In the genomic region with DNA sequence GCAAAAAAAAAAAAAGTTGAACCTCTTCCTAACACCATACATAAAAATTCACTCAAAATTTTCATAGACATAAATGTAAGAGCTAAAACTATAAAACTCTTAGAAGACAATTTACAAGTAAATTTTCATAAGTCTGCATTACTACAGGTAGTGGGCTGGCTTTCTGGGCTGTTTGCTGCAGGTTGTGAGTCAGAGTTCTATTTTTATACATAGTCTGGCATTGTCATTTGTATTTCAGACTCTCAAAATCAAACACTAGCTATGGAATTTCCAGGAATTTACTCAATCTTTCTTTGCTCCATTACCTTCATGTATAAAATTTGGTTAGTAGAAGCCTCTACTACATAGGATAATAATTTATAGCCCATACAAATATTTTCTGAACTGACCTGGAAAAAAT, we compare ENCODE assay signal across 11 cellular contexts.
"Had no signal": no experiment of that assay in that cellular context is flagged by ENCODE, and none has a peak within 500 bp of the region (broad histone marks: within the 10 kb centered on the region; RNA-seq: fewer than 3 reads in every experiment).

No MANE protein-coding gene starts in this region.

- ATAC-seq: esophagus mucosa, foreskin keratinocyte had no signal

- H3K27ac ChIP-seq: adrenal gland, dorsolateral prefrontal cortex, foreskin keratinocyte, skin epidermis, thyroid gland, vagina had no signal

- DNase-seq: activated CD4-positive, alpha-beta T cell treated with anti-CD3 and anti-CD28 coated beads, Interleukin-2, amount 50 U/mL, for 1 hour; activated naive CD4-positive, alpha-beta T cell treated with anti-CD3 and anti-CD28 coated beads, Interleukin-2, amount 10 ng/mL, durations not matched to agents 7 days and 5 days; adrenal gland; dorsolateral prefrontal cortex; foreskin keratinocyte; islet precursor cell; retina; thyroid gland had no signal

- H3K9me3 ChIP-seq: adrenal gland, thyroid gland, vagina had no signal

- H3K27me3 ChIP-seq: adrenal gland, foreskin keratinocyte, thyroid gland, vagina had no signal

- H3K4me1 ChIP-seq: adrenal gland, foreskin keratinocyte, thyroid gland, vagina had no signal

- H3K36me3 ChIP-seq: adrenal gland, thyroid gland, vagina had no signal

- H3K4me3 ChIP-seq: adrenal gland, dorsolateral prefrontal cortex, skin epidermis, thyroid gland, vagina had no signal
